ENCODE assay signal across 15 cellular contexts in genomic region chr4:111464251-111465045, GRCh38.
"Had no signal": no experiment of that assay in that cellular context is flagged by ENCODE, and none has a peak within 500 bp of the region (broad histone marks: within the 10 kb centered on the region; RNA-seq: fewer than 3 reads in every experiment).

No MANE protein-coding gene starts in this region.

- H3K4me3 ChIP-seq: esophagus muscularis mucosa, gastroesophageal sphincter, transverse colon had no signal

- H3K27me3 Mint-ChIP-seq: activated CD4-positive, alpha-beta memory T cell treated with anti-CD3 and anti-CD28 coated beads for 36 hours; activated naive CD8-positive, alpha-beta T cell treated with anti-CD3 and anti-CD28 coated beads for 36 hours; naive thymus-derived CD4-positive, alpha-beta T cell had no signal

- H3K4me1 Mint-ChIP-seq: activated naive CD8-positive, alpha-beta T cell treated with anti-CD3 and anti-CD28 coated beads for 36 hours; naive thymus-derived CD4-positive, alpha-beta T cell had no signal

- DNase-seq: activated CD4-positive, alpha-beta memory T cell treated with anti-CD3 and anti-CD28 coated beads for 36 hours; activated CD4-positive, alpha-beta T cell treated with anti-CD3 and anti-CD28 coated beads for 1 hour; activated gamma-delta T cell treated with Interleukin-2 at 50 U/mL for 16 hours; activated naive CD8-positive, alpha-beta T cell treated with anti-CD3 and anti-CD28 coated beads for 36 hours; activated T-cell treated with anti-CD3 and anti-CD28 coated beads, Interleukin-2, amount 50 U/mL, for 72 hours; anterior cingulate cortex; cerebellar nuclear complex; naive thymus-derived CD4-positive, alpha-beta T cell; right cardiac atrium; stimulated activated naive CD4-positive, alpha-beta T cell; substantia nigra; transverse colon had no signal

- H3K27ac Mint-ChIP-seq: activated CD4-positive, alpha-beta memory T cell treated with anti-CD3 and anti-CD28 coated beads for 36 hours; activated naive CD8-positive, alpha-beta T cell treated with anti-CD3 and anti-CD28 coated beads for 36 hours; activated T-cell treated with anti-CD3 and anti-CD28 coated beads, Interleukin-2, amount 50 U/mL, for 72 hours; naive thymus-derived CD4-positive, alpha-beta T cell had no signal

- H3K4me3 Mint-ChIP-seq: activated CD4-positive, alpha-beta memory T cell treated with anti-CD3 and anti-CD28 coated beads for 36 hours; activated naive CD8-positive, alpha-beta T cell treated with anti-CD3 and anti-CD28 coated beads for 36 hours; activated T-cell treated with anti-CD3 and anti-CD28 coated beads, Interleukin-2, amount 50 U/mL, for 72 hours; naive thymus-derived CD4-positive, alpha-beta T cell had no signal

- H3K36me3 Mint-ChIP-seq: activated CD4-positive, alpha-beta memory T cell treated with anti-CD3 and anti-CD28 coated beads for 36 hours; activated naive CD8-positive, alpha-beta T cell treated with anti-CD3 and anti-CD28 coated beads for 36 hours; naive thymus-derived CD4-positive, alpha-beta T cell had no signal

- H3K27me3 ChIP-seq: esophagus muscularis mucosa, gastroesophageal sphincter, neutrophil, transverse colon had no signal

- ATAC-seq: activated T-cell treated with anti-CD3 and anti-CD28 coated beads, Interleukin-2, amount 50 U/mL, for 72 hours; gastroesophageal sphincter; naive thymus-derived CD4-positive, alpha-beta T cell; right cardiac atrium had no signal

- H3K36me3 ChIP-seq: esophagus muscularis mucosa, gastroesophageal sphincter, neutrophil, transverse colon had no signal
